In genomic region chr5:133977161-133977787, GRCh38 we compare ENCODE assay signal across 9 cellular contexts. TPM values are rescaled to one million over a fixed set of nuclear protein-coding genes. Genes with fewer than 3 reads are reported as not detected.
DNase-seq lines count a peak whose midpoint lies in the region; ATAC-seq, FAIRE-seq and TF ChIP-seq lines count a peak whose summit lies in the region.
"Had no signal": no experiment of that assay in that cellular context is flagged by ENCODE, and none has a peak within 500 bp of the region (broad histone marks: within the 10 kb centered on the region; RNA-seq: fewer than 3 reads in every experiment).

No MANE protein-coding gene starts in this region.

- H3K36me3 Mint-ChIP-seq in H9 (ENCODE audit: insufficient read depth in 1 of 3, low read depth in 3 of 3) (peaks cover 47 to 85% (median 66%) of the 10 kb centered on the region in 3 experiments; a peak in 6 of 7 replicates), memory B cell (peaks cover 12% of the 10 kb centered on the region)

- no peaks in the 10 kb centered on the region for H3K9me3 ChIP-seq in H9 (ENCODE audit: control insufficient read depth, low read depth, low read length)
- H3K9me3 ChIP-seq in SK-N-SH, result no peaks in the 10 kb centered on the region
- no peaks in the 10 kb centered on the region for H3K9me3 ChIP-seq in tibial artery
- no peaks in the 10 kb centered on the region for H3K9me3 ChIP-seq in body of pancreas
- H3K9me3 ChIP-seq: lower lobe of right lung had no signal

- H3K9me2 ChIP-seq in SK-N-SH, result no peaks in the 10 kb centered on the region

- H3K4me3 ChIP-seq in GM12864 (ENCODE audit: low read depth, low read length) (no peak overlapping the region), SK-N-SH (ENCODE audit: low read depth in 2 of 2, low read length in 1 of 2) (no peak overlapping the region), mesendoderm (ENCODE audit: low read length) (no peak overlapping the region), tibial artery (no peak overlapping the region), body of pancreas (no peak overlapping the region)
- H3K4me3 ChIP-seq: lower lobe of right lung had no signal

- TF ChIP-seq CTCF in GM12864 (IDR thresholded peaks at IDR 0.05; ENCODE audit: low read depth, low read length, missing control alignments) (no peak), H9 (conservative IDR thresholded peaks at IDR 0.05) (no peak), SK-N-SH (IDR thresholded peaks at IDR 0.05) (no peak), tibial artery (IDR thresholded peaks at IDR 0.05) (no peak), body of pancreas (IDR thresholded peaks at IDR 0.05) (no peak)

- H3K79me2 ChIP-seq in H9 (ENCODE audit: insufficient read depth, low read length) (no peaks in the 10 kb centered on the region), SK-N-SH (ENCODE audit: insufficient read depth) (peaks cover 52% of the 10 kb centered on the region), mesendoderm (ENCODE audit: control insufficient read depth, insufficient read depth, low read length) (no peaks in the 10 kb centered on the region)

- TF ChIP-seq EP300 in SK-N-SH (IDR thresholded peaks at IDR 0.05; ENCODE audit: borderline replicate concordance in 1 of 2, low read depth in 1 of 2, low read length in 1 of 2), result no peak

- no peak overlapping the region for H3T11ph ChIP-seq in H9 (ENCODE audit: low read length)

- H3K23ac ChIP-seq in H9 (ENCODE audit: insufficient read length, low read depth, low read length) (no peak overlapping the region), mesendoderm (ENCODE audit: low read length) (no peak overlapping the region)

- no peak overlapping the region for H3K4ac ChIP-seq in H9 (ENCODE audit: low read depth, low read length)
- H3K4ac ChIP-seq in mesendoderm (ENCODE audit: low read depth, low read length), result no peak overlapping the region

- H3K4me1 ChIP-seq in H9 (ENCODE audit: insufficient read depth, low read length) (no peaks in the 10 kb centered on the region), SK-N-SH (ENCODE audit: control insufficient read depth in 1 of 2, insufficient read depth in 2 of 2, low read depth in 1 of 2, low read length in 1 of 2) (peaks cover 0 to 18% of the 10 kb centered on the region in 2 experiments; a peak in 1 of 4 replicates), mesendoderm (ENCODE audit: control insufficient read depth, low read depth, low read length) (no peaks in the 10 kb centered on the region), tibial artery (no peaks in the 10 kb centered on the region), body of pancreas (no peaks in the 10 kb centered on the region)
- H3K4me1 ChIP-seq: lower lobe of right lung had no signal

- no peaks in the 10 kb centered on the region for H3K23me2 ChIP-seq in H9 (ENCODE audit: insufficient read length, low read depth, low read length, poor library complexity, severe bottlenecking)

- no peak for TF ChIP-seq RAD21 in SK-N-SH (IDR thresholded peaks at IDR 0.05; ENCODE audit: low read length)

- peak overlapping the region; percentile 14 to 42 (median 40); a peak in 2 of 7 replicates for H3K27ac Mint-ChIP-seq in H9
- H3K27ac Mint-ChIP-seq in memory B cell, result peak overlapping the region; percentile 87

- no peak for FAIRE-seq in RCC 7860 (lab: Jason Lieb, UNC)

- no peak overlapping the region for H3K56ac ChIP-seq in H9 (ENCODE audit: insufficient read length, low read depth, low read length)
- H3K56ac ChIP-seq in mesendoderm (ENCODE audit: low read length), result no peak overlapping the region

- H2AK5ac ChIP-seq in H9 (ENCODE audit: insufficient read length, low read length), result no peak overlapping the region
- no peak overlapping the region for H2AK5ac ChIP-seq in mesendoderm (ENCODE audit: low read length)

- H4K91ac ChIP-seq in H9 (ENCODE audit: insufficient read length, low read depth, low read length), result no peak overlapping the region

- H3F3A ChIP-seq in SK-N-SH (replicated peaks; ENCODE audit: insufficient read depth), result peaks cover 35% of the 10 kb centered on the region

- peak; percentile 70 for ATAC-seq in memory B cell (ENCODE audit: low read depth)
- no peak for ATAC-seq in body of pancreas

- H3K18ac ChIP-seq in H9 (ENCODE audit: insufficient read length, low read depth, low read length), result no peak overlapping the region
- H3K18ac ChIP-seq in mesendoderm (ENCODE audit: low read length), result no peak overlapping the region

- no peak overlapping the region for H4K5ac ChIP-seq in H9 (ENCODE audit: insufficient read length, low read depth, low read length)
- no peak overlapping the region for H4K5ac ChIP-seq in mesendoderm (ENCODE audit: low read length)

- H3K27me3 ChIP-seq in H9 (ENCODE audit: insufficient read depth, low read length) (no peaks in the 10 kb centered on the region), SK-N-SH (ENCODE audit: insufficient read depth) (no peaks in the 10 kb centered on the region), mesendoderm (ENCODE audit: insufficient read depth, low read length, poor library complexity) (no peaks in the 10 kb centered on the region), tibial artery (no peaks in the 10 kb centered on the region), body of pancreas (no peaks in the 10 kb centered on the region)

- peaks cover 5 to 7% of the 10 kb centered on the region in 2 experiments for H3K4me1 Mint-ChIP-seq in H9
- H3K4me1 Mint-ChIP-seq in memory B cell, result peaks cover 9% of the 10 kb centered on the region

- no peak overlapping the region for H3K27ac ChIP-seq in H9 (ENCODE audit: insufficient read length, low read depth, low read length)
- peak overlapping the region in 1 of 2 experiments; percentile 88; a peak in 2 of 4 replicates for H3K27ac ChIP-seq in SK-N-SH (ENCODE audit: low read depth in 2 of 2, low read length in 1 of 2)
- H3K27ac ChIP-seq in mesendoderm (ENCODE audit: low read depth, low read length), result no peak overlapping the region
- no peak overlapping the region for H3K27ac ChIP-seq in tibial artery
- no peak overlapping the region for H3K27ac ChIP-seq in body of pancreas
- H3K27ac ChIP-seq: lower lobe of right lung had no signal

- peak; percentile 41 for DNase-seq in GM12864 (ENCODE audit: low read depth)
- DNase-seq in H9, result no peak
- no peak for DNase-seq in SK-N-SH
- DNase-seq in memory B cell (ENCODE audit: low spot score in 2 of 2), result no peak
- no peak for DNase-seq in mesendoderm
- no peak for DNase-seq in tibial artery
- no peak for DNase-seq in body of pancreas
- no peak for DNase-seq in RCC 7860 (ENCODE audit: low spot score)
- DNase-seq: lower lobe of right lung had no signal

- H3K9ac ChIP-seq in H9 (ENCODE audit: extremely low read depth, insufficient read length, low read length) (no peak overlapping the region), SK-N-SH (peak overlapping the region; percentile 46), mesendoderm (ENCODE audit: low read length) (no peak overlapping the region)

- H2BK15ac ChIP-seq in H9 (ENCODE audit: low read depth, low read length) (no peak overlapping the region), mesendoderm (replicated peaks; ENCODE audit: low read depth) (no peak overlapping the region)

- H3K27me3 Mint-ChIP-seq in H9 (ENCODE audit: low read depth) (no peaks in the 10 kb centered on the region), memory B cell (no peaks in the 10 kb centered on the region)

- H3K4me2 ChIP-seq in H9 (ENCODE audit: insufficient read depth, insufficient read length, low read length) (no peak overlapping the region), SK-N-SH (peak overlapping the region; percentile 30; the same call in 1 of the 2 replicates), mesendoderm (ENCODE audit: low read length) (no peak overlapping the region)

- no peak overlapping the region for H3K14ac ChIP-seq in H9 (ENCODE audit: insufficient read depth, low read length)

- H3K36me3 ChIP-seq in SK-N-SH (replicated peaks in 1 of 2; ENCODE audit: control insufficient read depth in 1 of 2, insufficient read depth in 2 of 2, low read length in 1 of 2) (peaks cover 46 to 64% of the 10 kb centered on the region in 2 experiments), mesendoderm (ENCODE audit: control insufficient read depth, insufficient read depth, low read length) (peaks cover 12% of the 10 kb centered on the region), tibial artery (peaks cover 44 to 91% (median 64%) of the 10 kb centered on the region in 3 donors), body of pancreas (replicated peaks in 1 of 2; ENCODE audit: insufficient read depth in 1 of 2, low read depth in 2 of 2) (peaks cover 0 to 12% of the 10 kb centered on the region in 2 donors)

- H2BK20ac ChIP-seq in H9 (ENCODE audit: low read depth, low read length, poor library complexity, severe bottlenecking), result no peak overlapping the region

- H2AFZ ChIP-seq in H9 (ENCODE audit: low read length), result no peak overlapping the region
- no peak overlapping the region for H2AFZ ChIP-seq in SK-N-SH (ENCODE audit: low read depth)

- WGBS in H9 (ENCODE audit: extremely low coverage, insufficient read length, low lambda C conversion rate), result no CpG with 5 or more reads among the region's 5 CpGs
- WGBS in SK-N-SH (ENCODE audit: low lambda C conversion rate), result 91% methylated on average over 5 of the region's 5 CpGs
- WGBS in mesendoderm (ENCODE audit: extremely low coverage, insufficient coverage, low lambda C conversion rate), result no CpG with 5 or more reads among the region's 5 CpGs
- WGBS in body of pancreas, 2 donors, result 69 to 84% methylated on average over 5 of the region's 5 CpGs

- H4K8ac ChIP-seq in H9 (replicated peaks; ENCODE audit: insufficient read length, low read depth, low read length) (no peak overlapping the region), mesendoderm (ENCODE audit: low read depth, low read length) (no peak overlapping the region)

- CTCF ChIA-PET in SK-N-SH (lab: Yijun Ruan, JAX), result interaction anchor here (0.9 to 3.7 kb wide), 4 partner anchors 9 to 554 kb away, joined by 3 to 11 read pairs (median 3); no protein-coding TSS in a partner anchor

- H3K4me3 Mint-ChIP-seq in H9 (no peak overlapping the region), memory B cell (no peak overlapping the region)

- H4K20me1 ChIP-seq in H9 (ENCODE audit: control insufficient read depth, insufficient read depth, insufficient read length) (no peaks in the 10 kb centered on the region), SK-N-SH (ENCODE audit: insufficient read depth) (0 out of 2 replicates have a peak, but pooled peaks cover 5% of the 10 kb centered on the region)

- H2BK12ac ChIP-seq in H9 (ENCODE audit: insufficient read length, low read depth, low read length), result no peak overlapping the region

- H3K79me1 ChIP-seq in H9 (ENCODE audit: insufficient read depth, low read depth, low read length, poor library complexity, severe bottlenecking) (no peaks in the 10 kb centered on the region), mesendoderm (ENCODE audit: low read length) (peaks cover 5% of the 10 kb centered on the region)

- POLR2A ChIA-PET in SK-N-SH (lab: Yijun Ruan, JAX), result no interaction called here

- TF ChIP-seq POLR2A in body of pancreas (IDR thresholded peaks at IDR 0.05), result no peak

- no peak overlapping the region for H2BK120ac ChIP-seq in H9 (ENCODE audit: low read depth, low read length, poor library complexity, severe bottlenecking)
- H2BK120ac ChIP-seq in mesendoderm (ENCODE audit: low read depth, low read length), result no peak overlapping the region

- H3K9me3 Mint-ChIP-seq in H9, result no peaks in the 10 kb centered on the region
- no peaks in the 10 kb centered on the region for H3K9me3 Mint-ChIP-seq in memory B cell

- H2BK5ac ChIP-seq in H9 (ENCODE audit: insufficient read length, low read length), result no peak overlapping the region
- no peak overlapping the region for H2BK5ac ChIP-seq in mesendoderm (ENCODE audit: low read length)

- intact Hi-C loops in tibial artery (cut with DNase I; ENCODE audit: low total_unique reads) (no loop called here), body of pancreas (cut with DNase I) (no loop called here)

RNA-seq across cellular contexts. Expression of gene C5orf15, which starts 8.8 kb away (rescaled TPM):
- 32.7 and 33.4 TPM in 2 replicates for total RNA-seq in H9 (2021)
- 81.0 and 106 TPM in 2 replicates for polyA plus RNA-seq in SK-N-SH (2012; rRNA removed)
- 99.4 and 101 TPM in 2 replicates for polyA plus RNA-seq in SK-N-SH (2012; cell fraction: cytosol; rRNA removed)
- polyA plus RNA-seq in SK-N-SH (2012; cell fraction: nucleus; rRNA removed), result 17.5 and 54.9 TPM in 2 replicates
- 49.6 TPM for polyA plus RNA-seq in mesendoderm (2013, experiment 1 of 2)
- 50.1 TPM for polyA plus RNA-seq in mesendoderm (2013, experiment 2 of 2)
- 10 to 100 TPM; 20.4 to 28.0 TPM for total RNA-seq in body of pancreas

RNA-seq across cellular contexts. Expression of gene VDAC1, which starts 27.5 kb away (rescaled TPM):
- 206 and 208 TPM in 2 replicates for total RNA-seq in H9 (2021)
- polyA plus RNA-seq in SK-N-SH (2012; rRNA removed), result 155 and 166 TPM in 2 replicates
- polyA plus RNA-seq in SK-N-SH (2012; cell fraction: cytosol; rRNA removed), result 216 and 238 TPM in 2 replicates
- polyA plus RNA-seq in SK-N-SH (2012; cell fraction: nucleus; rRNA removed), result 77.0 and 124 TPM in 2 replicates
- 244 TPM for polyA plus RNA-seq in mesendoderm (2013, experiment 1 of 2)
- polyA plus RNA-seq in mesendoderm (2013, experiment 2 of 2), result 252 TPM
- 10 to 100 TPM; 37.6 to 65.1 TPM for total RNA-seq in body of pancreas
